Comparison of ENCODE assay signal across 8 cellular contexts in the genomic region with DNA sequence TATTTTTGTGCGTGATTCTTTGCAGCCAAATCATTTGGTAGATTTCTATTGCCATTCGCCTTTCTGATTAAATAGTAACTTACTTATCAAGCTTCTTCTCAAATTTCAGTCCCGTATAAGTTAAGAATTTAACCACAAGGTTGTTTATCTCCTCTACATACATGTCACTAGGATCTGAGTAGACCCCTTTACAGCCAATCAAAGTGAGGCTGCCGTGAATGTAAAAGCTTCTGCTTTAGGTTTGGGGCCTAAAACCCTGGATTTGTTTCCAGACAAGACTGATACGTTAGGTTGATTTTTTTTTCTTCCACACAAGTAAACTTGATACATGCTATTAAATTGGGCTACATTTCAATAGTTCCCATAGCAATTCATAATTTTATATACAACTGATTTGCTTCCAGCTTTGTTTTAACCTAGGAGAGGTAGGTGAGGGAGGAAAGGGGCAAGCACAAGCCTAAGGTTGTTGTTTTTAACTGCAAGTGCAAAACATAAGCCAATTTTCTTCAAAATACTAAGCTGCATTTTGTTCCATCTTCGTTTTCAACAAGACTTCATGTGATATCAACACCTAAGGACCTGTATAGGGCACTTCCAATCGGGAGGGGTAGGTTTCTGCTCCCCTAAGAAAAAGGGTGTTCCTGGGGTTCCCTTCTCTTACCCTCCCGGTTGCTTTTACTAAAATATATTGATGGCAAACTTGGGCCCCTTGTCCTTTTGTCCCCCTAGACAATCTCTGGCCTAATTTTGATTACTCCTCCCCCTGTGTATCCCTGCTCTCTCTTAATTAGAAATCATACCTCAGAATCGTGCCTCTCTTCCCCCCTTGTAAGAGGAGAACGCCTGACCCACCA. TPM values are rescaled to one million over a fixed set of nuclear protein-coding genes. Genes with fewer than 3 reads are reported as not detected.
DNase-seq lines count a peak whose midpoint lies in the region; ATAC-seq, FAIRE-seq and TF ChIP-seq lines count a peak whose summit lies in the region.

No MANE protein-coding gene starts in this region.

- peak overlapping the region; percentile 98 for H3K4me2 ChIP-seq in endothelial cell of umbilical vein (ENCODE audit: insufficient read depth, low read length)

- peaks cover 58% of the 10 kb centered on the region for H3K79me2 ChIP-seq in endothelial cell of umbilical vein (ENCODE audit: control insufficient read depth, insufficient read depth, low read length)

- H3K4me3 ChIP-seq in H7 (ENCODE audit: insufficient read depth, low read depth, low read length) (peak overlapping the region; percentile 82), endothelial cell of umbilical vein (replicated peaks in 1 of 3; ENCODE audit: insufficient read depth in 1 of 3, low read depth in 1 of 3, low read length in 3 of 3) (peak overlapping the region; percentile 79 to 99 (median 95)), neuron (ENCODE audit: low read length) (peak overlapping the region; percentile 89)

- no peak for TF ChIP-seq CTCF in endothelial cell of umbilical vein (IDR thresholded peaks at IDR 0.05; ENCODE audit: extremely low read depth in 1 of 2, insufficient read depth in 1 of 2, low read depth in 1 of 2, low read length in 2 of 2)

- peak overlapping the region; percentile 84 for H3K9ac ChIP-seq in endothelial cell of umbilical vein (replicated peaks; ENCODE audit: extremely low read depth, insufficient read depth, low read length)

- H3K36me3 ChIP-seq in H7 (replicated peaks; ENCODE audit: control insufficient read depth, insufficient read depth, low read length) (no peaks in the 10 kb centered on the region), endothelial cell of umbilical vein (ENCODE audit: control insufficient read depth in 2 of 2, extremely low read depth in 1 of 2, insufficient read depth in 2 of 2, low read length in 2 of 2) (no peaks in the 10 kb centered on the region), neuron (ENCODE audit: insufficient read depth, low read length) (peaks cover 2% of the 10 kb centered on the region)

- CTCF ChIA-PET in endothelial cell of umbilical vein (lab: Charles Lee), result interaction anchor here (0.6 to 5.0 kb wide), 7 partner anchors 10 to 94 kb away, joined by 3 to 33 read pairs (median 4); partner anchors contain the start of gene NOL7

- FAIRE-seq in endothelial cell of umbilical vein (lab: Jason Lieb, UNC), result peak; percentile 33

- peak overlapping the region; percentile 70 for H3K27ac ChIP-seq in endothelial cell of umbilical vein (ENCODE audit: insufficient read depth, low read depth, low read length)

- no peak for TF ChIP-seq POLR2A in endothelial cell of umbilical vein (IDR thresholded peaks at IDR 0.05; ENCODE audit: low read depth, low read length)

- peak; percentile 17; the same call in 2 of the 3 replicates for ATAC-seq in SK-N-SH treated with all-trans-retinoic acid at 6 μM for 48 hours

- H3K9me3 ChIP-seq in endothelial cell of umbilical vein (replicated peaks; ENCODE audit: control insufficient read depth, insufficient read depth, low read length) (no peaks in the 10 kb centered on the region), neuron (ENCODE audit: low read length) (no peaks in the 10 kb centered on the region)

- H3K9me1 ChIP-seq in endothelial cell of umbilical vein (replicated peaks; ENCODE audit: control insufficient read depth, extremely low read depth, insufficient read depth, low read length), result no peaks in the 10 kb centered on the region

- dilution Hi-C loops in endothelial cell of umbilical vein (cut with MboI; ENCODE audit: extremely low pct_ligation_motif_present, low sequenced_read_pairs), result no loop called here

- H3K27me3 ChIP-seq in H7 (ENCODE audit: control insufficient read depth, insufficient read depth, low read length), result no peaks in the 10 kb centered on the region
- H3K27me3 ChIP-seq in endothelial cell of umbilical vein (ENCODE audit: control insufficient read depth in 2 of 2, insufficient read depth in 2 of 2, low read length in 2 of 2), result no peaks in the 10 kb centered on the region
- H3K27me3 ChIP-seq in neuron (ENCODE audit: insufficient read depth, low read length), result no peaks in the 10 kb centered on the region

- intact Hi-C loops in endothelial cell of umbilical vein (cut with micrococcal nuclease), result loop anchor here (2.0 to 10.0 kb wide), 8 partner anchors 31 to 1537 kb away; partner anchors contain the start of genes GFOD1, JARID2, SIRT5 and TBC1D7

- peak; percentile 22 to 30 for DNase-seq in AML-193 (lab: John Stamatoyannopoulos, UW)
- DNase-seq in H7, result no peak
- peak; percentile 72 for DNase-seq in endothelial cell of umbilical vein (ENCODE audit: low read depth, low spot score)
- no peak for DNase-seq in NCI-H345 treated with DMSO at 0.1 percent for 48 hours (lab: John Stamatoyannopoulos, UW; ENCODE audit: unreplicated experiment)
- no peak for DNase-seq in SK-N-DZ (ENCODE audit: low spot score)
- no peak for DNase-seq in DMS153 (lab: John Stamatoyannopoulos, UW)

- H4K20me1 ChIP-seq in endothelial cell of umbilical vein (replicated peaks; ENCODE audit: control insufficient read depth, extremely low read depth, insufficient read depth, low read length), result no peaks in the 10 kb centered on the region

- POLR2A ChIA-PET in endothelial cell of umbilical vein (lab: Charles Lee), result no interaction called here

- H3K4me1 ChIP-seq in endothelial cell of umbilical vein (ENCODE audit: control insufficient read depth, extremely low read depth, insufficient read depth, low read length) (peaks cover 25% of the 10 kb centered on the region), neuron (ENCODE audit: insufficient read depth, low read length) (peaks cover 17% of the 10 kb centered on the region)

- H2AFZ ChIP-seq in endothelial cell of umbilical vein (ENCODE audit: low read depth, low read length) (peak overlapping the region; percentile 13), neuron (ENCODE audit: low read depth, low read length) (peak overlapping the region; percentile 62)

- TSS peak; percentile 21 for BruUV-seq in endothelial cell of umbilical vein (replicated peaks; lab: Mats Ljungman, UMichigan)

TF ChIP-seq in SK-N-SH treated with all-trans-retinoic acid at 6 μM for 48 hours, 23 proteins besides CTCF, POLR2A, EP300 and RAD21:
- TF ChIP-seq ZNF565 (CRISPR knock-in tag; conservative IDR thresholded peaks at IDR 0.05; ENCODE audit: low read depth) (no peak), ZFP3 (CRISPR knock-in tag; IDR thresholded peaks at IDR 0.05) (no peak), TOX (CRISPR knock-in tag; IDR thresholded peaks at IDR 0.05; ENCODE audit: borderline replicate concordance) (no peak), ZNF70 (CRISPR knock-in tag; IDR thresholded peaks at IDR 0.05) (no peak), ISL1 (CRISPR knock-in tag; IDR thresholded peaks at IDR 0.05) (no peak), CSDC2 (CRISPR knock-in tag; IDR thresholded peaks at IDR 0.05) (no peak), CSRNP3 (CRISPR knock-in tag; IDR thresholded peaks at IDR 0.05) (no peak)
TF ChIP-seq in SK-N-SH treated with all-trans-retinoic acid at 6 μM for 48 hours: peak in this region for 0.

TF ChIP-seq in endothelial cell of umbilical vein, 7 proteins besides CTCF, POLR2A, EP300 and RAD21:
- no peak for TF ChIP-seq GATA2 (IDR thresholded peaks at IDR 0.05; ENCODE audit: insufficient read depth, insufficient read length, low read depth, low read length)
- TF ChIP-seq MYC (IDR thresholded peaks at IDR 0.05; ENCODE audit: low read depth, low read length), result no peak

RNA-seq across cellular contexts. Expression of gene RANBP9, which starts 1.7 kb away (rescaled TPM):
- 23.6 and 30.7 TPM in 2 replicates for total RNA-seq in H7 (2014; rRNA removed; shearing (Covaris generic))
- 40.2 and 44.4 TPM in 2 replicates for total RNA-seq in endothelial cell of umbilical vein
- polyA plus RNA-seq in endothelial cell of umbilical vein, result 12.8 and 15.1 TPM in 2 replicates
- 26.1 and 32.3 TPM in 2 replicates for polyA plus RNA-seq in endothelial cell of umbilical vein (2011; cell fraction: cytosol; rRNA removed)
- 42.9 and 45.3 TPM in 2 replicates for polyA plus RNA-seq in endothelial cell of umbilical vein (2011; cell fraction: nucleus; rRNA removed)
- polyA plus RNA-seq in endothelial cell of umbilical vein (2012), result 26.9 and 36.7 TPM in 2 replicates
- 22.4 and 26.9 TPM in 2 replicates for polyA minus RNA-seq in endothelial cell of umbilical vein
- polyA minus RNA-seq in endothelial cell of umbilical vein (2011; cell fraction: cytosol; rRNA and poly(A)+ RNA removed), result 19.4 TPM
- polyA minus RNA-seq in endothelial cell of umbilical vein (2011; cell fraction: nucleus; rRNA and poly(A)+ RNA removed), result 23.3 and 26.1 TPM in 2 replicates
- polyA plus RNA-seq in SK-N-DZ (2014; cell fraction: cytosol; rRNA removed), result 37.6 and 40.1 TPM in 2 replicates
- 30.7 and 38.3 TPM in 2 replicates for polyA plus RNA-seq in SK-N-DZ (2014; cell fraction: nucleus; rRNA removed)

Comparison
In these comparisons a context has a peak if more than half of its experiments do, and no peak if none do; other contexts are left out.
1. DNase-seq: peak in AML-193 (2 of 2) and endothelial cell of umbilical vein (single experiment); none in H7 (single experiment), NCI-H345 treated with DMSO at 0.1 percent for 48 hours (single experiment), SK-N-DZ (single experiment) and DMS153 (single experiment).
2. Peak in every context shown above with its lines, with median percentiles within 50 percentile points of each other: H3K4me3 ChIP-seq.